In genomic region chr14:106153362-106153955, GRCh38 we compare ENCODE assay signal across 8 cellular contexts.
DNase-seq lines count a peak whose midpoint lies in the region; ATAC-seq and TF ChIP-seq lines count a peak whose summit lies in the region.
"Not testable (repeated sequence)": the region's sequence is repeated elsewhere in the genome, so short reads cannot be mapped to it uniquely, and the experiment has no call there.

No MANE protein-coding gene starts in this region.

- intact Hi-C loops in left colon (cut with DNase I, micrococcal nuclease); transverse colon (cut with DNase I; ENCODE audit: low total_unique reads): not testable (repeated sequence)

- TF ChIP-seq EP300 in transverse colon (IDR thresholded peaks at IDR 0.05; ENCODE audit: low read depth), result not testable (repeated sequence)

- H3K4me3 ChIP-seq in coronary artery, transverse colon: not testable (repeated sequence)

- ATAC-seq in left colon, result not testable (repeated sequence)

- TF ChIP-seq CTCF in coronary artery (IDR thresholded peaks at IDR 0.05) (peak; percentile 71), transverse colon (IDR thresholded peaks at IDR 0.05) (peak; percentile 65 to 98 (median 80))

- DNase-seq in Daoy (ENCODE audit: low read depth), result peak; percentile 77
- DNase-seq in NCI-H1105 (lab: John Stamatoyannopoulos, UW), result peak; percentile 42
- DNase-seq in SK-N-DZ (ENCODE audit: low spot score), result peak; percentile 3
- DNase-seq in activated T-cell treated with anti-CD3 and anti-CD28 coated beads for 1 hour (ENCODE audit: low read depth), result peak; percentile 81
- DNase-seq in coronary artery (ENCODE audit: low spot score), result not testable (repeated sequence)
- peak; percentile 33 to 65 for DNase-seq in left colon
- peak; percentile 53 to 94 (median 76) for DNase-seq in stimulated activated CD4-positive, alpha-beta T cell treated with anti-CD3 and anti-CD28 coated beads, Interleukin-12 subunit alpha, Interleukin-12 subunit beta, amount 100 ng/mL, for 48 hours (ENCODE audit: low read depth in 2 of 3, low spot score in 1 of 3)
- peak; percentile 78 for DNase-seq in transverse colon

- TF ChIP-seq POLR2A in transverse colon (IDR thresholded peaks at IDR 0.05), result not testable (repeated sequence)

- in situ Hi-C loops in transverse colon (cut with MboI; ENCODE audit: low pct_ligation_motif_present in 1 of 4, low pct_unique_long_range_greater_than_20kb in 1 of 4, low sequenced_read_pairs in 3 of 4), result not testable (repeated sequence)

- H3K9me3 ChIP-seq in transverse colon, result not testable (repeated sequence)

- not testable (repeated sequence) for H3K36me3 ChIP-seq in transverse colon

- WGBS in transverse colon (ENCODE audit: low coverage in 1 of 2), 2 donors, result 5 to 22% methylated on average over 3 to 17 of the region's 17 CpGs

- not testable (repeated sequence) for H3K27ac ChIP-seq in coronary artery, transverse colon

- H3K27me3 ChIP-seq in transverse colon, result not testable (repeated sequence)

- H3K4me1 ChIP-seq in transverse colon, result not testable (repeated sequence)
